ENCODE assay signal across 8 cellular contexts in the genomic region with DNA sequence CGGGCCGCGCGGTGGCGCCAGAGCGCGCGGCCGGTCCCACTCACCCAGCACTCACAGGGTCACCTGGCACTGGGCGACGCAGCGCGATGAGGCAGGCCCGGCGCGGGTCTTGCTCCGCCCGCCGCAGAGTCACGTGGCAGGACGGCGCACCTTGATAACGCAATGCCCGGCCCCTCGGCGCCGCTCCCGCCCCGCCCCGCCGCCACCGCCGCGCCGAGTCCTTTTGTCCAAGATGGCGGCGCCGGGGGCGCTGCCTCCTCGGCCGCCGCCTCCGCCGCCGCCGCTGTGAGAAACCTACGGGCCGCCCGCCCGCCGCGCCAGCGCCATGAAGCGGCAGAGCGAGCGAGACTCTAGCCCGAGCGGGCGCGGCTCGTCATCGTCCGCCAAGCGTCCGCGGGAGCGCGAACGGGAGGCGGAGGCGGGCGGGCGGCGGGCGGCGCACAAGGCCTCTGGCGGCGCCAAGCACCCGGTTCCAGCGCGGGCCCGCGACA. TPM values are rescaled to one million over a fixed set of nuclear protein-coding genes. Genes with fewer than 3 reads are reported as not detected.
DNase-seq lines count a peak whose midpoint lies in the region; ATAC-seq and TF ChIP-seq lines count a peak whose summit lies in the region.

Gene RBM15B, plus strand, starts transcription at position 211 of the 491 bp plus-strand sequence. Its CDS starts 115 bp downstream, at position 326.

- no peaks in the 10 kb centered on the region for H3K27me3 Mint-ChIP-seq in activated T-helper 17 cell treated with anti-CD3 and anti-CD28 coated beads, Interleukin-2, amount 50 U/mL, for 72 hours
- H3K27me3 Mint-ChIP-seq in natural killer cell (ENCODE audit: low read depth in 2 of 2) = no peaks in the 10 kb centered on the region

- DNase-seq in Kasumi-1 (lab: John Stamatoyannopoulos, UW) = peak; percentile 90 to 92
- DNase-seq in RPMI8226 = peak; percentile 98
- peak; percentile 95 for DNase-seq in fibroblast of mammary gland (ENCODE audit: low read depth)
- peak; percentile 97 for DNase-seq in natural killer cell
- DNase-seq in stimulated activated naive CD8-positive, alpha-beta T cell treated with anti-CD3 and anti-CD28 coated beads, Interleukin-15, Interleukin-2, amounts not matched to agents 100 U/mL and 50 U/mL, for 24 hours = peak; percentile 98

- H3K36me3 ChIP-seq in DOHH2 (ENCODE audit: control insufficient read depth, low read length) = peaks cover 91% of the 10 kb centered on the region

- peak within 1 kb of the TSS; percentile 84 for H3K4me2 ChIP-seq in DOHH2 (ENCODE audit: low read length)

- TF ChIP-seq CTCF in DOHH2 (IDR thresholded peaks at IDR 0.05; ENCODE audit: low read depth, low read length, poor library complexity, severe bottlenecking) = no peak
- peak; percentile 66 for TF ChIP-seq CTCF in fibroblast of mammary gland (conservative IDR thresholded peaks at IDR 0.05; ENCODE audit: control insufficient read depth, insufficient read depth, low read depth, low read length)
- peak; percentile 82 for TF ChIP-seq CTCF in natural killer cell (IDR thresholded peaks at IDR 0.05)

- peaks cover 37% of the 10 kb centered on the region for H3F3A ChIP-seq in DOHH2 (ENCODE audit: control insufficient read depth, insufficient read depth)

- H3K79me2 ChIP-seq in DOHH2 (ENCODE audit: control insufficient read depth, low read length) = peaks cover 92% of the 10 kb centered on the region

- H3K9me2 ChIP-seq in DOHH2 (replicated peaks; ENCODE audit: control insufficient read depth, low read length) = no peaks in the 10 kb centered on the region

- peaks cover 75% of the 10 kb centered on the region for H3K36me3 Mint-ChIP-seq in activated T-helper 17 cell treated with anti-CD3 and anti-CD28 coated beads, Interleukin-2, amount 50 U/mL, for 72 hours (ENCODE audit: low read depth)
- H3K36me3 Mint-ChIP-seq in natural killer cell = peaks cover 6% of the 10 kb centered on the region

- H3K4me3 ChIP-seq in DOHH2 (ENCODE audit: low read length) (peak within 1 kb of the TSS; percentile 88), fibroblast of mammary gland (ENCODE audit: control insufficient read depth, low read depth, low read length) (peak within 1 kb of the TSS; percentile 58)

- no peaks in the 10 kb centered on the region for H3K27me3 ChIP-seq in DOHH2 (ENCODE audit: control insufficient read depth, low read length)

- H4K20me1 ChIP-seq in DOHH2 (ENCODE audit: control insufficient read depth, insufficient read depth, low read depth, low read length) = peaks cover 19% of the 10 kb centered on the region

- no peaks in the 10 kb centered on the region for H3K9me3 Mint-ChIP-seq in activated T-helper 17 cell treated with anti-CD3 and anti-CD28 coated beads, Interleukin-2, amount 50 U/mL, for 72 hours
- no peaks in the 10 kb centered on the region for H3K9me3 Mint-ChIP-seq in natural killer cell

- peak within 1 kb of the TSS; percentile 43 for H3K27ac ChIP-seq in DOHH2 (ENCODE audit: low read depth, low read length)

- H3K4me1 ChIP-seq in DOHH2 (ENCODE audit: control insufficient read depth, low read length) = peaks cover 73% of the 10 kb centered on the region

- peak within 1 kb of the TSS; percentile 48 for H3K27ac Mint-ChIP-seq in activated T-helper 17 cell treated with anti-CD3 and anti-CD28 coated beads, Interleukin-2, amount 50 U/mL, for 72 hours
- H3K27ac Mint-ChIP-seq in natural killer cell = peak within 1 kb of the TSS; percentile 81 to 82

- no peaks in the 10 kb centered on the region for H3K9me3 ChIP-seq in DOHH2 (ENCODE audit: control insufficient read depth, insufficient read depth, low read length)

- peak within 1 kb of the TSS; percentile 67 for H3K4me3 Mint-ChIP-seq in activated T-helper 17 cell treated with anti-CD3 and anti-CD28 coated beads, Interleukin-2, amount 50 U/mL, for 72 hours
- H3K4me3 Mint-ChIP-seq in natural killer cell = peak within 1 kb of the TSS; percentile 81

- intact Hi-C loops in natural killer cell (cut with micrococcal nuclease) = loop anchor here (1.0 to 2.0 kb wide), 3 partner anchors 109 to 774 kb away; partner anchors contain the start of genes DCAF1 and MAPKAPK3

- peak; percentile 83 for ATAC-seq in GM21825 (IDR thresholded peaks at IDR 0.05; ENCODE audit: unreplicated experiment)
- peak; percentile 97 for ATAC-seq in activated T-helper 17 cell treated with anti-CD3 and anti-CD28 coated beads, Interleukin-2, amount 50 U/mL, for 72 hours (replicated peaks)
- peak; percentile 93 to 99 (median 94) for ATAC-seq in natural killer cell
- peak; percentile 96 for ATAC-seq in stimulated activated naive CD8-positive, alpha-beta T cell treated with anti-CD3 and anti-CD28 coated beads, Interleukin-15, Interleukin-2, amounts not matched to agents 100 U/mL and 50 U/mL, for 24 hours

- H3K4me1 Mint-ChIP-seq in activated T-helper 17 cell treated with anti-CD3 and anti-CD28 coated beads, Interleukin-2, amount 50 U/mL, for 72 hours = peaks cover 32% of the 10 kb centered on the region
- H3K4me1 Mint-ChIP-seq in natural killer cell = peaks cover 40 to 51% of the 10 kb centered on the region in 2 donors

RNA-seq across cellular contexts. Expression of gene RBM15B, which starts in this region (rescaled TPM):
- total RNA-seq in activated T-helper 17 cell treated with anti-CD3 and anti-CD28 coated beads, Interleukin-2, amount 50 U/mL, for 72 hours = 10 to 100 TPM; 14.6 to 29.8 TPM
- 10 to 100 TPM; 23.7 to 29.0 (median 28.6) TPM for total RNA-seq in natural killer cell

Comparison
In these comparisons a context has a peak if more than half of its experiments do, and no peak if none do; other contexts are left out.
1. Peak in every context shown above with its lines: DNase-seq, ATAC-seq, H3K4me3 ChIP-seq and H3K27ac ChIP-seq.